Comparison of ENCODE assay signal across 16 cellular contexts in genomic region chr7:121901026-121901425, GRCh38. TPM values are rescaled to one million over a fixed set of nuclear protein-coding genes. Genes with fewer than 3 reads are reported as not detected.
DNase-seq lines count a peak whose midpoint lies in the region; ATAC-seq and TF ChIP-seq lines count a peak whose summit lies in the region.
"Had no signal": no experiment of that assay in that cellular context is flagged by ENCODE, and none has a peak within 500 bp of the region (broad histone marks: within the 10 kb centered on the region; RNA-seq: fewer than 3 reads in every experiment).

No MANE protein-coding gene starts in this region.

- no peaks in the 10 kb centered on the region for H3K27me3 ChIP-seq in tibial nerve

- no peak overlapping the region for H3K4me3 Mint-ChIP-seq in activated T-cell treated with anti-CD3 and anti-CD28 coated beads, Interleukin-2, amount 50 U/mL, for 4 hours
- no peak overlapping the region for H3K4me3 Mint-ChIP-seq in chondrocyte (ENCODE audit: unreplicated experiment)
- H3K4me3 Mint-ChIP-seq: naive B cell, T-helper 17 cell had no signal

- H3K9me3 Mint-ChIP-seq in activated T-cell treated with anti-CD3 and anti-CD28 coated beads, Interleukin-2, amount 50 U/mL, for 4 hours = no peaks in the 10 kb centered on the region
- no peaks in the 10 kb centered on the region for H3K9me3 Mint-ChIP-seq in chondrocyte (ENCODE audit: low read depth)
- H3K9me3 Mint-ChIP-seq: activated naive CD4-positive, alpha-beta T cell treated with anti-CD3 and anti-CD28 coated beads, Interleukin-2, amount 50 U/mL, for 72 hours had no signal

- DNase-seq in activated T-cell treated with anti-CD3 and anti-CD28 coated beads, Interleukin-2, amount 50 U/mL, for 4 hours = no peak
- DNase-seq in NCI-H446 (lab: John Stamatoyannopoulos, UW) (no peak), tibial nerve (ENCODE audit: low spot score in 2 of 2) (no peak), chondrocyte (ENCODE audit: low spot score) (no peak)
- DNase-seq: Caco-2, naive B cell, NCI-H2029, NCI-H69, psoas muscle, T-helper 17 cell had no signal

- no peaks in the 10 kb centered on the region for H3K9me3 ChIP-seq in tibial nerve
- H3K9me3 ChIP-seq: Caco-2, psoas muscle had no signal

- no peak overlapping the region for H3K27ac Mint-ChIP-seq in chondrocyte (ENCODE audit: unreplicated experiment)
- H3K27ac Mint-ChIP-seq: activated naive CD4-positive, alpha-beta T cell treated with anti-CD3 and anti-CD28 coated beads, Interleukin-2, amount 50 U/mL, for 72 hours; T-helper 17 cell had no signal

- H3K27me3 Mint-ChIP-seq in activated T-cell treated with anti-CD3 and anti-CD28 coated beads, Interleukin-2, amount 50 U/mL, for 4 hours (ENCODE audit: low read depth) = no peaks in the 10 kb centered on the region
- H3K27me3 Mint-ChIP-seq in chondrocyte (ENCODE audit: low read depth) = peaks cover 11% of the 10 kb centered on the region
- H3K27me3 Mint-ChIP-seq: T-helper 17 cell had no signal

- ATAC-seq in GM18505 (IDR thresholded peaks at IDR 0.05; ENCODE audit: unreplicated experiment) = peak; percentile 63
- peak; percentile 64 for ATAC-seq in GM21381 (IDR thresholded peaks at IDR 0.05; ENCODE audit: unreplicated experiment)
- peak; percentile 76 for ATAC-seq in HG02885 (IDR thresholded peaks at IDR 0.05; ENCODE audit: poor library complexity, unreplicated experiment)
- peak; percentile 62 for ATAC-seq in HG03521 (IDR thresholded peaks at IDR 0.05; ENCODE audit: unreplicated experiment)
- ATAC-seq in activated T-cell treated with anti-CD3 and anti-CD28 coated beads, Interleukin-2, amount 50 U/mL, for 4 hours = no peak
- ATAC-seq: activated CD4-positive, CD25-positive, alpha-beta regulatory T cell treated with anti-CD3 and anti-CD28 coated beads, Interleukin-2, amount 50 U/mL, for 24 hours; activated naive CD4-positive, alpha-beta T cell treated with anti-CD3 and anti-CD28 coated beads, Interleukin-2, amount 50 U/mL, for 72 hours; psoas muscle; T-helper 17 cell had no signal

- no peak for TF ChIP-seq EP300 in tibial nerve (IDR thresholded peaks at IDR 0.05)

- TF ChIP-seq POLR2A in GM18505 (IDR thresholded peaks at IDR 0.05; ENCODE audit: borderline replicate concordance, extremely low read depth, insufficient read depth, insufficient read length) (no peak), tibial nerve (IDR thresholded peaks at IDR 0.05) (no peak)

- TF ChIP-seq CTCF in tibial nerve (IDR thresholded peaks at IDR 0.05) (no peak), chondrocyte (IDR thresholded peaks at IDR 0.05) (no peak)

- H3K4me1 Mint-ChIP-seq in activated T-cell treated with anti-CD3 and anti-CD28 coated beads, Interleukin-2, amount 50 U/mL, for 4 hours (ENCODE audit: low read depth) = no peaks in the 10 kb centered on the region
- peaks cover 4% of the 10 kb centered on the region for H3K4me1 Mint-ChIP-seq in chondrocyte (ENCODE audit: low read depth)
- H3K4me1 Mint-ChIP-seq: naive B cell, T-helper 17 cell had no signal

- H3K27ac ChIP-seq in tibial nerve = no peak overlapping the region
- H3K27ac ChIP-seq: psoas muscle had no signal

- WGBS in tibial nerve, 2 donors = 11 to 20% methylated on average over 2 of the region's 2 CpGs

- no peak overlapping the region for H3K4me3 ChIP-seq in tibial nerve
- H3K4me3 ChIP-seq: psoas muscle had no signal

- H3K4me1 ChIP-seq in tibial nerve = no peaks in the 10 kb centered on the region
- H3K4me1 ChIP-seq: Caco-2, psoas muscle had no signal

- no peaks in the 10 kb centered on the region for H3K36me3 Mint-ChIP-seq in activated T-cell treated with anti-CD3 and anti-CD28 coated beads, Interleukin-2, amount 50 U/mL, for 4 hours (ENCODE audit: insufficient read depth)
- H3K36me3 Mint-ChIP-seq in chondrocyte (ENCODE audit: low read depth) = no peaks in the 10 kb centered on the region
- H3K36me3 Mint-ChIP-seq: activated naive CD4-positive, alpha-beta T cell treated with anti-CD3 and anti-CD28 coated beads, Interleukin-2, amount 50 U/mL, for 72 hours; naive B cell had no signal

- H3K36me3 ChIP-seq in tibial nerve = no peaks in the 10 kb centered on the region

RNA-seq across cellular contexts. Expression of gene PTPRZ1, which starts 28.1 kb away (rescaled TPM):
- total RNA-seq in activated T-cell treated with anti-CD3 and anti-CD28 coated beads, Interleukin-2, amount 50 U/mL, for 4 hours = under 1 TPM in 2 of 3 donors, not detected in 1; 0.05 TPM
- total RNA-seq in tibial nerve (10 to 100 TPM in 2 of 4 donors, 1 to 10 TPM in 2; 3.5 to 26.4 (median 11.0) TPM), chondrocyte (0.05 to 2.0 TPM (median 1.6 TPM) in 3 replicates)
- total RNA-seq: activated naive CD4-positive, alpha-beta T cell treated with anti-CD3 and anti-CD28 coated beads, Interleukin-2, amount 50 U/mL, for 72 hours; Caco-2; T-helper 17 cell had no signal

Comparison
In these comparisons a context has a peak if more than half of its experiments do, and no peak if none do; other contexts are left out.
1. ATAC-seq: peak in GM18505 (single experiment), GM21381 (single experiment), HG02885 (single experiment) and HG03521 (single experiment); none in activated T-cell treated with anti-CD3 and anti-CD28 coated beads, Interleukin-2, amount 50 U/mL, for 4 hours (0 of 2).